In the genomic region with DNA sequence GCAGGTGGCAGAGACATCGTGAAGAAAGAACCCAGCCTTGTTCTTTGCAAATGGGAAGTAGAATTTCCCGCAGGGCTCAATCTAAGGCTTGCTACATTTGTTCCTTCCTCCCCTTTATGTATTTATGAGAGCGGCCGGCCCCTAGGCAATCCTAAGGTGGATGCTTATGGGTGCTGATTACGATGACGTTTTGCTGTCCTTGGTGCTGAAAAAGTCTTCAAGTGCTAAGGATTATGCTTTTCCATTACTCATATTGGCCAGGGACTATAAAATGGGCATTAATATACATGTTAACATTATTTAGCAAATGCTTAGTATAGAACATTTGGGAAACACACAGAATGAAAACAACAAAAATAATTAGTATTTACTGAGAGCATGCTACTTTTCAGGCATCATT, we compare ENCODE assay signal across 13 cellular contexts.
A peak's percentile ranks its signal among the peaks of the same experiment; 100 is the strongest.
DNase-seq lines count a peak whose midpoint lies in the region; ATAC-seq, FAIRE-seq and TF ChIP-seq lines count a peak whose summit lies in the region.
"Had no signal": no experiment of that assay in that cellular context is flagged by ENCODE, and none has a peak within 500 bp of the region (broad histone marks: within the 10 kb centered on the region; RNA-seq: fewer than 3 reads in every experiment).

No MANE protein-coding gene starts in this region.

- no peak for TF ChIP-seq CTCF in PC-3 (conservative IDR thresholded peaks at IDR 0.05; ENCODE audit: low read depth, low read length)
- TF ChIP-seq CTCF in endothelial cell (IDR thresholded peaks at IDR 0.05; ENCODE audit: unreplicated experiment), result no peak

- no peaks in the 10 kb centered on the region for H3K27me3 ChIP-seq in PC-3 (ENCODE audit: low read length)
- peaks cover 0 to 3% of the 10 kb centered on the region in 2 donors for H3K27me3 ChIP-seq in small intestine (ENCODE audit: control insufficient read depth in 2 of 2, insufficient read depth in 2 of 2, low read length in 2 of 2)

- no peaks in the 10 kb centered on the region for H4K20me1 ChIP-seq in PC-3 (ENCODE audit: low read length)

- H3K36me3 ChIP-seq in PC-3 (ENCODE audit: low read depth, low read length), result no peaks in the 10 kb centered on the region
- no peaks in the 10 kb centered on the region for H3K36me3 ChIP-seq in small intestine (ENCODE audit: control insufficient read depth in 2 of 2, insufficient read depth in 2 of 2, low read length in 2 of 2)

- H3K9ac ChIP-seq in PC-3 (ENCODE audit: low read length), result no peak overlapping the region

- no peaks in the 10 kb centered on the region for H3K9me2 ChIP-seq in PC-3 (replicated peaks; ENCODE audit: low read length)

- H3K4me3 Mint-ChIP-seq in activated CD4-positive, alpha-beta T cell treated with anti-CD3 and anti-CD28 coated beads, Interleukin-2, amount 10 ng/mL, durations not matched to agents 7 days and 5 days, result no peak overlapping the region
- no peak overlapping the region for H3K4me3 Mint-ChIP-seq in endothelial cell (ENCODE audit: unreplicated experiment)

- 7 to 29% (median 25%) methylated on average over 6 of the region's 6 CpGs for WGBS in small intestine, 3 donors

- ATAC-seq in PC-3, result no peak
- ATAC-seq in HG02610 (IDR thresholded peaks at IDR 0.05; ENCODE audit: unreplicated experiment), result no peak
- ATAC-seq: activated CD4-positive, CD25-positive, alpha-beta regulatory T cell treated with anti-CD3 and anti-CD28 coated beads, Interleukin-2, amount 50 U/mL, for 24 hours; Panc1 had no signal

- H3K27ac ChIP-seq in PC-3 (ENCODE audit: low read length) (no peak overlapping the region), small intestine (ENCODE audit: low read depth in 1 of 2, low read length in 1 of 2) (no peak overlapping the region)

- H3K9me3 ChIP-seq in PC-3 (ENCODE audit: low read length) (no peaks in the 10 kb centered on the region), small intestine (ENCODE audit: control insufficient read depth, low read depth) (no peaks in the 10 kb centered on the region)

- no peak overlapping the region for H3K4me2 ChIP-seq in PC-3 (ENCODE audit: low read length)

- no peak for FAIRE-seq in small intestine (lab: Jason Lieb, UNC)
- FAIRE-seq in RCC 7860 (lab: Jason Lieb, UNC), result no peak
- FAIRE-seq: colon had no signal

- POLR2A ChIA-PET in activated CD4-positive, alpha-beta T cell treated with anti-CD3 and anti-CD28 coated beads, Interleukin-2, amount 10 ng/mL, durations not matched to agents 7 days and 5 days (lab: Charles Lee), result no interaction called here
- POLR2A ChIA-PET in PC-3 (lab: Charles Lee; ENCODE audit: unreplicated experiment), result no interaction called here

- no peak overlapping the region for H3K27ac Mint-ChIP-seq in activated CD4-positive, alpha-beta T cell treated with anti-CD3 and anti-CD28 coated beads, Interleukin-2, amount 10 ng/mL, durations not matched to agents 7 days and 5 days
- no peak overlapping the region for H3K27ac Mint-ChIP-seq in endothelial cell (ENCODE audit: unreplicated experiment)

- intact Hi-C loops in PC-3 (cut with micrococcal nuclease), result no loop called here

- no peaks in the 10 kb centered on the region for H3K4me1 ChIP-seq in PC-3 (ENCODE audit: insufficient read depth, low read length)
- no peaks in the 10 kb centered on the region for H3K4me1 ChIP-seq in small intestine (ENCODE audit: control insufficient read depth in 2 of 2, insufficient read depth in 1 of 2, low read depth in 1 of 2, low read length in 1 of 2)

- no peaks in the 10 kb centered on the region for H3K27me3 Mint-ChIP-seq in activated CD4-positive, alpha-beta T cell treated with anti-CD3 and anti-CD28 coated beads, Interleukin-2, amount 10 ng/mL, durations not matched to agents 7 days and 5 days
- no peaks in the 10 kb centered on the region for H3K27me3 Mint-ChIP-seq in endothelial cell (ENCODE audit: unreplicated experiment)

- H3K4me1 Mint-ChIP-seq in activated CD4-positive, alpha-beta T cell treated with anti-CD3 and anti-CD28 coated beads, Interleukin-2, amount 10 ng/mL, durations not matched to agents 7 days and 5 days, result no peaks in the 10 kb centered on the region
- no peaks in the 10 kb centered on the region for H3K4me1 Mint-ChIP-seq in endothelial cell (ENCODE audit: unreplicated experiment)

- no peaks in the 10 kb centered on the region for H3K79me2 ChIP-seq in PC-3 (ENCODE audit: low read length)

- no peak overlapping the region for H3K4me3 ChIP-seq in PC-3 (ENCODE audit: low read length)
- H3K4me3 ChIP-seq in small intestine (ENCODE audit: low read depth in 1 of 2, low read length in 2 of 2), result no peak overlapping the region

- DNase-seq in activated CD4-positive, alpha-beta T cell treated with anti-CD3 and anti-CD28 coated beads, Interleukin-2, amount 10 ng/mL, durations not matched to agents 7 days and 5 days, result peak; percentile 8
- no peak for DNase-seq in activated CD4-positive, alpha-beta T cell treated with anti-CD3 and anti-CD28 coated beads for 4 hours
- DNase-seq in PC-3, result peak; percentile 4
- DNase-seq in endothelial cell (ENCODE audit: low spot score), result peak; percentile 9
- peak; percentile 0 for DNase-seq in small intestine
- no peak for DNase-seq in stimulated activated CD4-positive, alpha-beta T cell treated with anti-CD3 and anti-CD28 coated beads, Interleukin-2, amount 100 ng/mL, for 48 hours
- no peak for DNase-seq in RCC 7860 (ENCODE audit: low spot score)
- DNase-seq: GF-D8, NCI-H1417 treated with DMSO at 0.1 percent for 48 hours had no signal

- no peaks in the 10 kb centered on the region for H3K9me3 Mint-ChIP-seq in activated CD4-positive, alpha-beta T cell treated with anti-CD3 and anti-CD28 coated beads, Interleukin-2, amount 10 ng/mL, durations not matched to agents 7 days and 5 days
- H3K9me3 Mint-ChIP-seq in endothelial cell (ENCODE audit: unreplicated experiment), result no peaks in the 10 kb centered on the region

- no peaks in the 10 kb centered on the region for H3K36me3 Mint-ChIP-seq in activated CD4-positive, alpha-beta T cell treated with anti-CD3 and anti-CD28 coated beads, Interleukin-2, amount 10 ng/mL, durations not matched to agents 7 days and 5 days (ENCODE audit: low read depth)
- H3K36me3 Mint-ChIP-seq in endothelial cell (ENCODE audit: low read depth, unreplicated experiment), result no peaks in the 10 kb centered on the region

- CTCF ChIA-PET in activated CD4-positive, alpha-beta T cell treated with anti-CD3 and anti-CD28 coated beads, Interleukin-2, amount 10 ng/mL, durations not matched to agents 7 days and 5 days (lab: Charles Lee), result no interaction called here
- CTCF ChIA-PET in PC-3 (lab: Charles Lee), result no interaction called here

- BruUV-seq in PC-3 (replicated peaks; lab: Mats Ljungman, UMichigan), result no TSS peak

- H3F3A ChIP-seq in PC-3 (ENCODE audit: low read length, unreplicated experiment), result no peaks in the 10 kb centered on the region

- H2AFZ ChIP-seq in PC-3 (ENCODE audit: low read length), result no peak overlapping the region

Comparison
In these comparisons a context has a peak if more than half of its experiments do, and no peak if none do; other contexts are left out.
1. DNase-seq: peak in activated CD4-positive, alpha-beta T cell treated with anti-CD3 and anti-CD28 coated beads, Interleukin-2, amount 10 ng/mL, durations not matched to agents 7 days and 5 days (single experiment), PC-3 (single experiment), endothelial cell (single experiment) and small intestine (single experiment); none in activated CD4-positive, alpha-beta T cell treated with anti-CD3 and anti-CD28 coated beads for 4 hours (0 of 2), stimulated activated CD4-positive, alpha-beta T cell treated with anti-CD3 and anti-CD28 coated beads, Interleukin-2, amount 100 ng/mL, for 48 hours (0 of 2) and RCC 7860 (single experiment).